In the genomic region with DNA sequence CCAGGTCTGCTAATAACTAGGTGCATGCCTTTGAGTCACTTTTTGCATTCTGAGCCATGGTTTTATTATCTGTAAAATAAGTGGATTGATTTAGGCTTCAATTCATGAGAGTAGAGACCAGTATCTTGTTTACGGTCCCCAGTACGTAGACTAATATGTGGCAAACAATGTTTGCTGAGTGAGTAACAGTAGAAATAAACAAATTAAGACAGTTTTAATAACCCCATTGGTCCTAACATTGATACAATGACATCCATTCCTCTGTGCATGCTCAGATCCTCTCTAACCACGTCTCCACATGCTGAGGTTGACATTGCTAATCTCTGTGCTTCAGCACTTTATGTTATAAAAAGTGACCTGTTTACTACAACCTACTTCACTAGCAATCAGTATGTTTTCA, we compare ENCODE assay signal across 8 cellular contexts. TPM values are rescaled to one million over a fixed set of nuclear protein-coding genes. Genes with fewer than 3 reads are reported as not detected.
DNase-seq lines count a peak whose midpoint lies in the region; ATAC-seq, FAIRE-seq and TF ChIP-seq lines count a peak whose summit lies in the region.

No MANE protein-coding gene starts in this region.

- intact Hi-C loops in activated B cell treated with CpG ODN at 0.5 μM for 24 hours (cut with micrococcal nuclease): loop anchor here (10.0 kb wide), 1 partner anchor 177 kb away; no protein-coding TSS in a partner anchor

- peak overlapping the region; percentile 96 for H3K4me2 ChIP-seq in A549

- no peak for TF ChIP-seq RAD21 in A549 (conservative IDR thresholded peaks at IDR 0.05 in 1 of 2, IDR thresholded peaks at IDR 0.05 in 1 of 2)

- H3K27ac Mint-ChIP-seq in activated B cell treated with CpG ODN at 0.5 μM for 24 hours: no peak overlapping the region

- H3K4me1 ChIP-seq in A549: peaks cover 51% of the 10 kb centered on the region
- H3K4me1 ChIP-seq in HAP-1: peaks cover 36% of the 10 kb centered on the region
- H3K4me1 ChIP-seq in iPS-15b (ENCODE audit: control insufficient read depth, insufficient read depth, low read length): peaks cover 10% of the 10 kb centered on the region

- H3K4me3 ChIP-seq in A549: peak overlapping the region; percentile 65
- peak overlapping the region; percentile 62 for H3K4me3 ChIP-seq in HAP-1
- H3K4me3 ChIP-seq in iPS-15b (ENCODE audit: low read depth, low read length): peak overlapping the region; percentile 95

- H3K36me3 Mint-ChIP-seq in activated B cell treated with CpG ODN at 0.5 μM for 24 hours (ENCODE audit: low read depth): peaks cover 2% of the 10 kb centered on the region

- FAIRE-seq in A549 (lab: Jason Lieb, UNC): no peak

- H3K9me3 ChIP-seq in A549 (no peaks in the 10 kb centered on the region), HAP-1 (no peaks in the 10 kb centered on the region), iPS-15b (ENCODE audit: control insufficient read depth, insufficient read depth, low read length) (no peaks in the 10 kb centered on the region)

- WGBS in A549 (ENCODE audit: missing lambda C conversion rate): 34% methylated on average over 3 of the region's 3 CpGs

- DNase-seq in A549 (ENCODE audit: low read depth in 1 of 2, low spot score in 1 of 2): no peak
- no peak for DNase-seq in HAP-1 (ENCODE audit: low spot score in 2 of 2)
- DNase-seq in activated B cell treated with CpG ODN at 0.5 μM for 24 hours: no peak
- DNase-seq in NCI-H146 (lab: John Stamatoyannopoulos, UW): no peak
- no peak for DNase-seq in AG08395 (ENCODE audit: low spot score)
- no peak for DNase-seq in NCI-H2171 (lab: John Stamatoyannopoulos, UW)
- no peak for DNase-seq in anterior cingulate cortex (lab: John Stamatoyannopoulos, UW)

- TF ChIP-seq CTCF in A549 (IDR thresholded peaks at IDR 0.05): no peak
- TF ChIP-seq CTCF in activated B cell treated with CpG ODN at 0.5 μM for 24 hours (IDR thresholded peaks at IDR 0.05): no peak

- H3K4me3 Mint-ChIP-seq in activated B cell treated with CpG ODN at 0.5 μM for 24 hours: peak overlapping the region; percentile 95

- H3K27me3 ChIP-seq in HAP-1 (ENCODE audit: low read depth) (no peaks in the 10 kb centered on the region), iPS-15b (ENCODE audit: control insufficient read depth, insufficient read depth, low read length) (no peaks in the 10 kb centered on the region)

- H3K4me1 Mint-ChIP-seq in activated B cell treated with CpG ODN at 0.5 μM for 24 hours: peaks cover 20% of the 10 kb centered on the region

- H3K36me3 ChIP-seq in HAP-1 (replicated peaks): peaks cover 3% of the 10 kb centered on the region; the same call in 1 of the 2 replicates
- H3K36me3 ChIP-seq in iPS-15b (ENCODE audit: control insufficient read depth, insufficient read depth, low read length): no peaks in the 10 kb centered on the region

- H3K27me3 Mint-ChIP-seq in activated B cell treated with CpG ODN at 0.5 μM for 24 hours: no peaks in the 10 kb centered on the region

- no peak overlapping the region for H3K9ac ChIP-seq in iPS-15b (ENCODE audit: low read depth, low read length)

- CTCF ChIA-PET in A549 (lab: Yijun Ruan, JAX): interaction anchor here (1.6 kb wide), 1 partner anchor 124 kb away, joined by 7 read pairs; no protein-coding TSS in a partner anchor
- CTCF ChIA-PET in activated B cell treated with CpG ODN at 0.5 μM for 24 hours (lab: Charles Lee): no interaction called here

- peak in 1 of 2 experiments; percentile 2; a peak in 2 of 6 replicates for ATAC-seq in A549
- no peak for ATAC-seq in activated B cell treated with CpG ODN at 0.5 μM for 24 hours (ENCODE audit: low read depth)

- in situ Hi-C loops in HAP-1 (cut with MboI; ENCODE audit: low sequenced_read_pairs): loop anchor here (25.0 kb wide), 1 partner anchor 100 kb away; the partner anchor contains the start of gene LGR4

- H3K9me3 Mint-ChIP-seq in activated B cell treated with CpG ODN at 0.5 μM for 24 hours: no peaks in the 10 kb centered on the region

- TF ChIP-seq POLR2A in A549 (IDR thresholded peaks at IDR 0.05; ENCODE audit: low read length): no peak

- POLR2A ChIA-PET in A549 (lab: Yijun Ruan, JAX) (no interaction called here), activated B cell treated with CpG ODN at 0.5 μM for 24 hours (lab: Charles Lee) (no interaction called here)

- peak overlapping the region; percentile 83 to 92 for H3K27ac ChIP-seq in A549

- no peak for TF ChIP-seq EP300 in A549 (IDR thresholded peaks at IDR 0.05)

TF ChIP-seq in A549, 52 proteins besides CTCF, POLR2A, EP300 and RAD21:
- TF ChIP-seq HOXB13 (CRISPR knock-in tag; IDR thresholded peaks at IDR 0.05; ENCODE audit: low read depth): no peak
- TF ChIP-seq RARB (CRISPR knock-in tag; IDR thresholded peaks at IDR 0.05): no peak
- TF ChIP-seq FOSB (CRISPR knock-in tag; IDR thresholded peaks at IDR 0.05): no peak
- TF ChIP-seq EHMT2 (IDR thresholded peaks at IDR 0.05; ENCODE audit: low read depth): no peak

RNA-seq across cellular contexts. Expression of gene CCDC34, which starts 1.0 kb away (rescaled TPM):
- polyA plus RNA-seq in A549 (2011; rRNA removed) (33.1 and 35.9 TPM in 2 replicates), A549 (2017; fragmentation: RNase III; extraction: RNeasy Plus Mini Kit Qiagen cat#74134 plus additional on column Dnase treatment) (31.4 to 32.0 TPM (median 31.6 TPM) in 3 replicates)
- 20.9 and 23.7 TPM in 2 replicates for polyA plus RNA-seq in A549 (2012; cell fraction: cytosol; rRNA removed)
- polyA plus RNA-seq in A549 (2012; cell fraction: nucleus; rRNA removed): 12.1 and 13.2 TPM in 2 replicates
- 6.8 and 7.7 TPM in 2 replicates for polyA minus RNA-seq in A549 (2011; rRNA and poly(A)+ RNA removed)
- 2.4 and 3.7 TPM in 2 replicates for total RNA-seq in activated B cell treated with CpG ODN at 0.5 μM for 24 hours
